ENCODE assay signal across 9 cellular contexts in genomic region chr5:112161392-112161748, GRCh38.
DNase-seq lines count a peak whose midpoint lies in the region; ATAC-seq and TF ChIP-seq lines count a peak whose summit lies in the region.
"Had no signal": no experiment of that assay in that cellular context is flagged by ENCODE, and none has a peak within 500 bp of the region (broad histone marks: within the 10 kb centered on the region; RNA-seq: fewer than 3 reads in every experiment).

No MANE protein-coding gene starts in this region.

- H3K4me3 Mint-ChIP-seq in stimulated activated naive CD8-positive, alpha-beta T cell treated with anti-CD3 and anti-CD28 coated beads, Interleukin-15, Interleukin-2, amounts not matched to agents 100 ng/mL and 50 ng/mL, for 24 hours: peak overlapping the region; percentile 92
- peak overlapping the region; percentile 95 for H3K4me3 Mint-ChIP-seq in MCF 10A (ENCODE audit: unreplicated experiment)
- peak overlapping the region; percentile 96 for H3K4me3 Mint-ChIP-seq in mesothelial cell of epicardium

- peaks cover 53% of the 10 kb centered on the region for H3K4me1 Mint-ChIP-seq in stimulated activated naive CD8-positive, alpha-beta T cell treated with anti-CD3 and anti-CD28 coated beads, Interleukin-15, Interleukin-2, amounts not matched to agents 100 ng/mL and 50 ng/mL, for 24 hours (ENCODE audit: low read depth)
- H3K4me1 Mint-ChIP-seq in MCF 10A (ENCODE audit: insufficient read depth, unreplicated experiment) (peaks cover 28% of the 10 kb centered on the region), mesothelial cell of epicardium (peaks cover 31% of the 10 kb centered on the region)

- H3K27ac Mint-ChIP-seq in stimulated activated naive CD8-positive, alpha-beta T cell treated with anti-CD3 and anti-CD28 coated beads, Interleukin-15, Interleukin-2, amounts not matched to agents 100 ng/mL and 50 ng/mL, for 24 hours: peak overlapping the region; percentile 88
- H3K27ac Mint-ChIP-seq in MCF 10A (ENCODE audit: low read depth, unreplicated experiment) (peak overlapping the region; percentile 92), mesothelial cell of epicardium (peak overlapping the region; percentile 94)

- peaks cover 6% of the 10 kb centered on the region for H3K27me3 Mint-ChIP-seq in stimulated activated naive CD8-positive, alpha-beta T cell treated with anti-CD3 and anti-CD28 coated beads, Interleukin-15, Interleukin-2, amounts not matched to agents 100 ng/mL and 50 ng/mL, for 24 hours
- no peaks in the 10 kb centered on the region for H3K27me3 Mint-ChIP-seq in MCF 10A (ENCODE audit: insufficient read depth, unreplicated experiment)
- H3K27me3 Mint-ChIP-seq in mesothelial cell of epicardium (ENCODE audit: low read depth): no peaks in the 10 kb centered on the region

- peaks cover 45% of the 10 kb centered on the region for H3K36me3 Mint-ChIP-seq in stimulated activated naive CD8-positive, alpha-beta T cell treated with anti-CD3 and anti-CD28 coated beads, Interleukin-15, Interleukin-2, amounts not matched to agents 100 ng/mL and 50 ng/mL, for 24 hours (ENCODE audit: low read depth)
- H3K36me3 Mint-ChIP-seq in MCF 10A (ENCODE audit: insufficient read depth, unreplicated experiment) (peaks cover 60% of the 10 kb centered on the region), mesothelial cell of epicardium (peaks cover 16% of the 10 kb centered on the region)

- H3K9me3 Mint-ChIP-seq in stimulated activated naive CD8-positive, alpha-beta T cell treated with anti-CD3 and anti-CD28 coated beads, Interleukin-15, Interleukin-2, amounts not matched to agents 100 ng/mL and 50 ng/mL, for 24 hours: peaks cover 16% of the 10 kb centered on the region
- H3K9me3 Mint-ChIP-seq in MCF 10A (ENCODE audit: unreplicated experiment) (no peaks in the 10 kb centered on the region), mesothelial cell of epicardium (peaks cover 5% of the 10 kb centered on the region)

- ATAC-seq in stimulated activated naive CD8-positive, alpha-beta T cell treated with anti-CD3 and anti-CD28 coated beads, Interleukin-15, Interleukin-2, amounts not matched to agents 100 U/mL and 50 U/mL, for 24 hours: no peak
- ATAC-seq in HG02588 (IDR thresholded peaks at IDR 0.05; ENCODE audit: unreplicated experiment) (no peak), GM18868 (IDR thresholded peaks at IDR 0.05; ENCODE audit: unreplicated experiment) (no peak)

- POLR2A ChIA-PET in MCF 10A (lab: Yijun Ruan, JAX): interaction anchor here (0.6 to 5.1 kb wide), 27 partner anchors 9 to 1423 kb away, joined by 3 to 83 read pairs (median 4); partner anchors contain the start of genes EPB41L4A and SLC25A46

- CTCF ChIA-PET in MCF 10A (lab: Yijun Ruan, JAX): interaction anchor here (0.6 to 9.2 kb wide), 9 partner anchors 14 to 630 kb away, joined by 3 to 77 read pairs (median 4); partner anchors contain the start of gene EPB41L4A

- no TSS peak for BruUV-seq in MCF 10A (replicated peaks; lab: Mats Ljungman, UMichigan)

- intact Hi-C loops in MCF 10A (cut with micrococcal nuclease): loop anchor here (5.0 kb wide), 2 partner anchors 609 to 1004 kb away; no protein-coding TSS in a partner anchor

- TF ChIP-seq CTCF in MCF 10A (IDR thresholded peaks at IDR 0.05; ENCODE audit: unreplicated experiment) (no peak), mesothelial cell of epicardium (IDR thresholded peaks at IDR 0.05; ENCODE audit: unreplicated experiment) (no peak)

- DNase-seq in stimulated activated naive CD8-positive, alpha-beta T cell treated with anti-CD3 and anti-CD28 coated beads, Interleukin-15, Interleukin-2, amounts not matched to agents 100 U/mL and 50 U/mL, for 24 hours: no peak
- no peak for DNase-seq in MCF 10A (ENCODE audit: unreplicated experiment)
- no peak for DNase-seq in mesothelial cell of epicardium (ENCODE audit: low spot score in 2 of 2, unreplicated experiment in 2 of 2)
- DNase-seq in amygdala (lab: John Stamatoyannopoulos, UW): no peak
- no peak for DNase-seq in NCI-H2227 (lab: John Stamatoyannopoulos, UW; ENCODE audit: unreplicated experiment)
- DNase-seq: activated CD4-positive, alpha-beta T cell treated with anti-CD3 and anti-CD28 coated beads, Interleukin-2, amount 50 U/mL, for 48 hours had no signal
